Comparison of ENCODE assay signal across 9 cellular contexts in the genomic region with DNA sequence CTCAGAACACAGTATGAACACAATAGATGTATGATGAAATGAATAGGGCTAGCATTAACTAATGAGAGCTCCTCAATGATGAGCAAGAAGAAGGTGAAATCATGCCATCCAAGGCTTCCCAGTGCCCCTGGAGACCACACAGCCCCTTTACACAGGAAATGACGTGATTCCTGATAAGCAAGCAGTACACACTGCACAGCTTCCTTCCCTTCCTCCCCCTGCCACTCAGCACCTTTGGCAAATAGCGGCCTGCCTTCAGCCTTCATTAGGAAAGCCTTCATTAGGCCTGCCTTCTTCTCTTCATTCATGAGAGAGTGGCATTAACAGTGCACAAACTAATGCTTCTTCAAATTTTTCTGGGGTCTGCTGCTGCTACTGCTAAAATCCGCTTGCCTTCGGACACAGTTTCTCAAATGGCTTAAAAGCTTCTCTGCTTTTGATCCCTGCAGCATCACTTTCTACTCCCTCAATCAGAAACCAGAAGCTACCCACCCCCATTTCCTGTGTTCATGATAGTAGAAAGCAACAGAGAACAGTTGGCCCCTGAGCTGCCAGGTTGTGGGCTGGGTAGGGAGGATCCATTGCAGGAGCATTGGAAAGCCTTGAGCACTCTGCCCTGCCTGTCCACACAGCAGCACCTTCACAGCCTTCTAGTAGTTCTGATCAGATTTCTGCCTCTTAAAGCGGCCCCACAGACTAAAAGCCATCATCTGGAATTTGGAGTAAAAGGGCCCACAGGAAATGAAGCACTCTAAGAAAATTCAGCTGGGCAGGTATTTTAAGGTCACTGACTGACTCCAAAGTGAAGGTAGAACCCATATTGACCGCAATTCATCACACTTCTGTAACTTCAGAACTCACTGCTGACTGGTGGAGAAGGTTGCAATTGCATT.
DNase-seq lines count a peak whose midpoint lies in the region; ATAC-seq and TF ChIP-seq lines count a peak whose summit lies in the region.
"Had no signal": no experiment of that assay in that cellular context is flagged by ENCODE, and none has a peak within 500 bp of the region (broad histone marks: within the 10 kb centered on the region; RNA-seq: fewer than 3 reads in every experiment).

No MANE protein-coding gene starts in this region.

- no peaks in the 10 kb centered on the region for H3K9me3 ChIP-seq in parathyroid adenoma (ENCODE audit: control insufficient read depth, low read length)

- peak overlapping the region; percentile 41 for H3K4me3 Mint-ChIP-seq in activated T-helper 2 cell treated with anti-CD3 and anti-CD28 coated beads, Interferon-gamma antibody, Interleukin-2, Interleukin-4, amounts not matched to agents 10 μg/mL and 5 μg/mL and 100 μg/mL, durations not matched to agents 14 hours and 24 hours and 36 hours (ENCODE audit: low read depth)

- TF ChIP-seq CTCF in GM06990 (IDR thresholded peaks at IDR 0.05; ENCODE audit: insufficient read depth, low read length, poor library complexity, severe bottlenecking) (peak; percentile 27), HL-60 (IDR thresholded peaks at IDR 0.05; ENCODE audit: insufficient read depth, low read length) (no peak), parathyroid adenoma (IDR thresholded peaks at IDR 0.05) (no peak)

- H3K36me3 ChIP-seq in GM06990 (ENCODE audit: control insufficient read depth, insufficient read depth, low read length) (no peaks in the 10 kb centered on the region), parathyroid adenoma (ENCODE audit: control insufficient read depth, insufficient read depth, low read length) (no peaks in the 10 kb centered on the region)

- no peaks in the 10 kb centered on the region for H3K36me3 Mint-ChIP-seq in activated T-helper 2 cell treated with anti-CD3 and anti-CD28 coated beads, Interferon-gamma antibody, Interleukin-2, Interleukin-4, amounts not matched to agents 10 μg/mL and 5 μg/mL and 100 μg/mL, durations not matched to agents 14 hours and 24 hours and 36 hours (ENCODE audit: low read depth)

- H3K27me3 ChIP-seq in GM06990 (replicated peaks; ENCODE audit: control insufficient read depth, insufficient read depth, low read length) (no peaks in the 10 kb centered on the region), HL-60 (ENCODE audit: insufficient read depth, poor library complexity, severe bottlenecking) (no peaks in the 10 kb centered on the region), parathyroid adenoma (ENCODE audit: control insufficient read depth, insufficient read depth, low read length) (no peaks in the 10 kb centered on the region)

- no peak overlapping the region for H3K4me2 ChIP-seq in parathyroid adenoma (ENCODE audit: low read length)

- DNase-seq in GM06990 (ENCODE audit: extremely low read depth, insufficient read length) (peak; percentile 77), HL-60 (ENCODE audit: low read depth in 1 of 2, low spot score in 1 of 2) (peak in 1 of 2 experiments; percentile 40), Ammon's horn (ENCODE audit: low spot score) (no peak), amygdala (lab: John Stamatoyannopoulos, UW) (no peak), DMS79 (lab: John Stamatoyannopoulos, UW) (no peak)
- DNase-seq in activated T-helper 2 cell treated with anti-CD3 and anti-CD28 coated beads, Interferon-gamma antibody, Interleukin-2, Interleukin-4, amounts not matched to agents 10 μg/mL and 5 μg/mL and 100 μg/mL, durations not matched to agents 14 hours and 24 hours and 36 hours (ENCODE audit: low spot score), result peak; percentile 50
- DNase-seq: IMR-90 had no signal

- no peaks in the 10 kb centered on the region for H3K9me3 Mint-ChIP-seq in activated T-helper 2 cell treated with anti-CD3 and anti-CD28 coated beads, Interferon-gamma antibody, Interleukin-2, Interleukin-4, amounts not matched to agents 10 μg/mL and 5 μg/mL and 100 μg/mL, durations not matched to agents 14 hours and 24 hours and 36 hours

- H3K4me1 ChIP-seq in parathyroid adenoma, result no peaks in the 10 kb centered on the region

- H3K9ac ChIP-seq in parathyroid adenoma, result no peak overlapping the region

- H3K4me3 ChIP-seq in GM06990 (replicated peaks; ENCODE audit: low read depth, low read length) (peak overlapping the region; percentile 23), HL-60 (replicated peaks; ENCODE audit: insufficient read depth, low read length) (no peak overlapping the region), parathyroid adenoma (ENCODE audit: low read depth, low read length) (no peak overlapping the region)

- ATAC-seq in GM21367 (IDR thresholded peaks at IDR 0.05; ENCODE audit: unreplicated experiment), result peak; percentile 78

- peak overlapping the region; percentile 56 for H2AFZ ChIP-seq in parathyroid adenoma

- peaks cover 26% of the 10 kb centered on the region for H3K4me1 Mint-ChIP-seq in activated T-helper 2 cell treated with anti-CD3 and anti-CD28 coated beads, Interferon-gamma antibody, Interleukin-2, Interleukin-4, amounts not matched to agents 10 μg/mL and 5 μg/mL and 100 μg/mL, durations not matched to agents 14 hours and 24 hours and 36 hours (ENCODE audit: low read depth)

- H3K27me3 Mint-ChIP-seq in activated T-helper 2 cell treated with anti-CD3 and anti-CD28 coated beads, Interferon-gamma antibody, Interleukin-2, Interleukin-4, amounts not matched to agents 10 μg/mL and 5 μg/mL and 100 μg/mL, durations not matched to agents 14 hours and 24 hours and 36 hours (ENCODE audit: low read depth), result peaks cover 7% of the 10 kb centered on the region

- intact Hi-C loops in activated T-helper 2 cell treated with anti-CD3 and anti-CD28 coated beads, Interferon-gamma antibody, Interleukin-2, Interleukin-4, amounts not matched to agents 10 μg/mL and 5 μg/mL and 100 μg/mL, durations not matched to agents 14 hours and 24 hours and 36 hours (cut with micrococcal nuclease), result loop anchor here (1.0 kb wide), 1 partner anchor 9 kb away; no protein-coding TSS in a partner anchor

- H3K79me2 ChIP-seq in parathyroid adenoma, result no peaks in the 10 kb centered on the region

- peak overlapping the region; percentile 82 for H3K27ac Mint-ChIP-seq in activated T-helper 2 cell treated with anti-CD3 and anti-CD28 coated beads, Interferon-gamma antibody, Interleukin-2, Interleukin-4, amounts not matched to agents 10 μg/mL and 5 μg/mL and 100 μg/mL, durations not matched to agents 14 hours and 24 hours and 36 hours

- H3K27ac ChIP-seq in HL-60 (replicated peaks) (peak overlapping the region; percentile 10; the same call in 1 of the 2 replicates), parathyroid adenoma (no peak overlapping the region)

Comparison
In these comparisons a context has a peak if more than half of its experiments do, and no peak if none do; other contexts are left out.
1. DNase-seq: peak in GM06990 (single experiment) and activated T-helper 2 cell treated with anti-CD3 and anti-CD28 coated beads, Interferon-gamma antibody, Interleukin-2, Interleukin-4, amounts not matched to agents 10 μg/mL and 5 μg/mL and 100 μg/mL, durations not matched to agents 14 hours and 24 hours and 36 hours (single experiment); none in Ammon's horn (single experiment), amygdala (0 of 56) and DMS79 (single experiment).